In the genomic region with DNA sequence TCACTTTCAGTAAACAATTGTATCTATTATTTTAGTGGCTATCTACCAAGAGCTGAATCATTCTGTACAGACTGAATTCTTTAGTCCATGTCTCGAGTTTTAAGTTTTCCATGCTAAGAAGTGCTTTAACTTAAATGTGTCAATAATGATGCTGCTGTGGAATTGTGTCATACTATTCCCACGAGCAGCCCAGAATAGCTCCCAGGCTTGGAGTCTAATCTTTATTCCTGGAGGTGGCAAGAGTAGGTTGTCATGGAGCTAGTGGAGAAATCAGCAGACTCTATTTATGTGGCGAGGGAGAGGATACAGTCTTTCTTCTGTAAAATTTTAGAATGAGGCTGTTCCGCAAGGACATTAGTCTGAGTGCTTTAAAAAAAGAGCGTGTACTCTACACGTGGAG, we compare ENCODE assay signal across 21 cellular contexts.
"Had no signal": no experiment of that assay in that cellular context is flagged by ENCODE, and none has a peak within 500 bp of the region (broad histone marks: within the 10 kb centered on the region; RNA-seq: fewer than 3 reads in every experiment).

No MANE protein-coding gene starts in this region.

- ATAC-seq: activated CD8-positive, alpha-beta T cell treated with anti-CD3 and anti-CD28 coated beads for 36 hours; activated T-cell treated with anti-CD3 and anti-CD28 coated beads, Interleukin-2, amount 50 U/mL, for 4 hours; effector memory CD8-positive, alpha-beta T cell; gastrocnemius medialis; left lung; natural killer cell treated with Interleukin-12 subunit alpha and Interleukin-12 subunit beta and Interleukin-15 and Interleukin-18, amount 100 ng/mL, for 72 hours had no signal

- H3K4me1 ChIP-seq: adrenal gland, gastrocnemius medialis, left lung, pancreas, tibial nerve, uterus had no signal

- DNase-seq: activated B cell treated with CpG ODN at 0.5 μM for 24 hours; activated CD4-positive, alpha-beta T cell treated with anti-CD3 and anti-CD28 coated beads for 48 hours; activated CD8-positive, alpha-beta T cell treated with anti-CD3 and anti-CD28 coated beads for 36 hours; activated effector memory CD4-positive, alpha-beta T cell treated with Interleukin-2 at 50 U/mL for 16 hours; activated naive CD4-positive, alpha-beta T cell treated with anti-CD3 and anti-CD28 coated beads, Interleukin-2, amount 50 U/mL, for 16 hours; activated T-cell treated with anti-CD3 and anti-CD28 coated beads, Interleukin-2, amount 50 U/mL, for 4 hours; adrenal gland; dermis blood vessel endothelial cell; effector memory CD8-positive, alpha-beta T cell; gastrocnemius medialis; left lung; mesendoderm; pancreas; stimulated activated CD4-positive, alpha-beta T cell treated with anti-CD3 and anti-CD28 coated beads, Interleukin-15, amount 100 ng/mL, for 24 hours; stimulated activated CD4-positive, alpha-beta T cell treated with anti-CD3 and anti-CD28 coated beads, Interleukin-4, amount 100 ng/mL, for 24 hours; stimulated activated naive CD4-positive, alpha-beta T cell; SW 1271; uterus had no signal

- H3K4me3 ChIP-seq: adrenal gland, gastrocnemius medialis, left lung, pancreas, tibial nerve, uterus had no signal

- H3K36me3 ChIP-seq: adrenal gland, gastrocnemius medialis, left lung, pancreas, tibial nerve, uterus had no signal

- H3K27ac ChIP-seq: adrenal gland, epithelial cell of prostate, gastrocnemius medialis, left lung, pancreas, tibial nerve, uterus had no signal

- H3K9me3 ChIP-seq: adrenal gland, gastrocnemius medialis, left lung, pancreas, tibial nerve, uterus had no signal

- H3K27me3 ChIP-seq: adrenal gland, gastrocnemius medialis, left lung, pancreas, tibial nerve, uterus had no signal
